ENCODE assay signal across 28 cellular contexts in the genomic region with DNA sequence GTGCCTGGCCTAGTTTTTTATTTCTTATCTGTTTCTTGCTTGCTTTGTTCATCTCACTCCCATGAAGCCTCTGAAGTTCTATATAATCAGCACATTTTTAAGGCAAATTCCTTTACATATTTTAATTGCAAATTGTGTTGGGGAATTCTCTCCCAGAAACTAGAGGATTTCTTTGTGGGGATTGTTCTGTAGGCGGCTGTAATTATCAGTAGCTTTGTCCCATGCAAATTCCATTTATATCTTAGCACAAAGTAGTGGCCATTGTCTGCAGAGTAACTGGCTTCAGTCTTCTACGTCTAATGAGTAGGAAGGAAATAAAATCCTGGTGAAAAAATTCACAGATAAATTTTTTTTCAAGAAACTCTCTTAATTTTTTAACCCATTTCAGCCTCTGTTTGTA. TPM values are rescaled to one million over a fixed set of nuclear protein-coding genes. Genes with fewer than 3 reads are reported as not detected.
"Had no signal": no experiment of that assay in that cellular context is flagged by ENCODE, and none has a peak within 500 bp of the region (broad histone marks: within the 10 kb centered on the region; RNA-seq: fewer than 3 reads in every experiment).

No MANE protein-coding gene starts in this region.

- H3K36me3 ChIP-seq: prostate gland had no signal

- H3K4me1 ChIP-seq: gastroesophageal sphincter, prostate gland, spleen, upper lobe of left lung had no signal

- H3K9me3 Mint-ChIP-seq: activated naive CD4-positive, alpha-beta T cell treated with anti-CD3 and anti-CD28 coated beads, Interleukin-2, amount 50 U/mL, for 24 hours; activated T-cell treated with anti-CD3 and anti-CD28 coated beads, Interleukin-2, amount 50 U/mL, for 72 hours; naive B cell; neural crest cell; T-cell; T-helper 2 cell treated with Interferon-gamma antibody and Interleukin-4, amounts not matched to agents 5 μg/mL and 100 μg/mL, for 36 hours had no signal

- H3K4me3 Mint-ChIP-seq: activated naive CD4-positive, alpha-beta T cell treated with anti-CD3 and anti-CD28 coated beads, Interleukin-2, amount 50 U/mL, for 24 hours; activated T-cell treated with anti-CD3 and anti-CD28 coated beads, Interleukin-2, amount 50 U/mL, for 72 hours; naive B cell; neural crest cell; T-cell; T-helper 2 cell treated with Interferon-gamma antibody and Interleukin-4, amounts not matched to agents 5 μg/mL and 100 μg/mL, for 36 hours had no signal

- H3K27me3 ChIP-seq: brain microvascular endothelial cell, gastroesophageal sphincter, spleen, upper lobe of left lung had no signal

- H3K9me3 ChIP-seq: gastroesophageal sphincter, prostate gland, spleen, thoracic aorta, upper lobe of left lung had no signal

- ATAC-seq: activated T-cell treated with anti-CD3 and anti-CD28 coated beads, Interleukin-2, amount 50 U/mL, for 72 hours; gastroesophageal sphincter; T-cell had no signal

- H3K27ac Mint-ChIP-seq: activated naive CD4-positive, alpha-beta T cell treated with anti-CD3 and anti-CD28 coated beads, Interleukin-2, amount 50 U/mL, for 24 hours; activated T-cell treated with anti-CD3 and anti-CD28 coated beads, Interleukin-2, amount 50 U/mL, for 72 hours; naive B cell; T-cell; T-helper 2 cell treated with Interferon-gamma antibody and Interleukin-4, amounts not matched to agents 5 μg/mL and 100 μg/mL, for 36 hours had no signal

- H3K4me3 ChIP-seq: gastroesophageal sphincter, prostate gland, spleen, thoracic aorta, upper lobe of left lung had no signal

- H3K27me3 Mint-ChIP-seq: naive B cell had no signal

- H3K27ac ChIP-seq: brain microvascular endothelial cell, gastroesophageal sphincter, prostate gland, spleen, thoracic aorta, upper lobe of left lung had no signal

- H3K4me1 Mint-ChIP-seq: activated naive CD4-positive, alpha-beta T cell treated with anti-CD3 and anti-CD28 coated beads, Interleukin-2, amount 50 U/mL, for 24 hours; naive B cell; T-cell had no signal

- DNase-seq: activated CD4-positive, alpha-beta T cell treated with anti-CD3 and anti-CD28 coated beads, Interleukin-2, amount 50 U/mL, for 4 hours; activated CD8-positive, alpha-beta memory T cell treated with anti-CD3 and anti-CD28 coated beads for 24 hours; activated CD8-positive, alpha-beta memory T cell treated with anti-CD3 and anti-CD28 coated beads, Interleukin-2, amount 50 U/mL, for 4 hours; activated effector memory CD4-positive, alpha-beta T cell treated with anti-CD3 and anti-CD28 coated beads, Interleukin-2, amount 50 U/mL, for 16 hours; activated T-cell treated with anti-CD3 and anti-CD28 coated beads, Interleukin-2, amount 50 U/mL, for 72 hours; anterior cingulate cortex; brain microvascular endothelial cell; caudate nucleus; dermis blood vessel endothelial cell; effector CD8-positive, alpha-beta T cell; head of caudate nucleus; hypothalamus; naive B cell; spleen; stimulated activated CD4-positive, alpha-beta T cell treated with anti-CD3 and anti-CD28 coated beads, Interleukin-4, amount 100 ng/mL, for 1 hour; stimulated activated naive CD4-positive, alpha-beta T cell treated with Interleukin-2 at 50 U/mL for 16 hours; T-cell; upper lobe of left lung had no signal

- H3K36me3 Mint-ChIP-seq: activated naive CD4-positive, alpha-beta T cell treated with anti-CD3 and anti-CD28 coated beads, Interleukin-2, amount 50 U/mL, for 24 hours; naive B cell; T-cell had no signal

RNA-seq across cellular contexts. Expression of gene CLEC20A, which starts 35.7 kb away (rescaled TPM):
- total RNA-seq: activated T-cell treated with anti-CD3 and anti-CD28 coated beads, Interleukin-2, amount 50 U/mL, for 72 hours; dermis blood vessel endothelial cell; esophagus mucosa; gastroesophageal sphincter; neural crest cell; prostate gland; T-cell; upper lobe of left lung had no signal
- polyA plus RNA-seq: liver had no signal

RNA-seq across cellular contexts. Expression of gene TEX35, which starts 51.8 kb away (rescaled TPM):
- total RNA-seq: activated T-cell treated with anti-CD3 and anti-CD28 coated beads, Interleukin-2, amount 50 U/mL, for 72 hours; dermis blood vessel endothelial cell; gastroesophageal sphincter; liver; mucosa of gallbladder; neural crest cell; osteoblast; spleen; T-cell; thoracic aorta; upper lobe of left lung had no signal
- polyA plus RNA-seq: liver had no signal
